ENCODE assay signal across 11 cellular contexts in genomic region chr21:41567237-41567636, GRCh38. TPM values are rescaled to one million over a fixed set of nuclear protein-coding genes. Genes with fewer than 3 reads are reported as not detected.
"Had no signal": no experiment of that assay in that cellular context is flagged by ENCODE, and none has a peak within 500 bp of the region (broad histone marks: within the 10 kb centered on the region; RNA-seq: fewer than 3 reads in every experiment).

No MANE protein-coding gene starts in this region.

RNA-seq across cellular contexts. Expression of gene TMPRSS2, which starts 59.3 kb away (rescaled TPM):
- total RNA-seq: activated CD4-positive, alpha-beta memory T cell treated with anti-CD3 and anti-CD28 coated beads, Interleukin-2, amount 10 ng/mL, durations not matched to agents 7 days and 5 days; activated CD4-positive, alpha-beta T cell treated with anti-CD3 and anti-CD28 coated beads for 36 hours; activated CD4-positive, alpha-beta T cell treated with anti-CD3 and anti-CD28 coated beads, Interleukin-2, amount 10 ng/mL, durations not matched to agents 7 days and 5 days; activated CD8-positive, alpha-beta memory T cell treated with anti-CD3 and anti-CD28 coated beads, Interleukin-2, amount 10 ng/mL, durations not matched to agents 7 days and 5 days; activated CD8-positive, alpha-beta T cell treated with anti-CD3 and anti-CD28 coated beads, Interleukin-2, amount 10 ng/mL, durations not matched to agents 7 days and 5 days; activated naive CD4-positive, alpha-beta T cell treated with anti-CD3 and anti-CD28 coated beads for 36 hours; activated naive CD8-positive, alpha-beta T cell treated with anti-CD3 and anti-CD28 coated beads, Interleukin-2, amount 10 ng/mL, durations not matched to agents 7 days and 5 days; activated T-helper 1 cell treated with anti-CD3 and anti-CD28 coated beads, Interleukin-12 subunit alpha, Interleukin-12 subunit beta, Interleukin-2, Interleukin-4 antibody, amounts not matched to agents 30 ng/mL and 10 ng/mL and 1 ng/mL, durations not matched to agents 14 hours and 24 hours and 36 hours; activated T-helper 17 cell treated with anti-CD3 and anti-CD28 coated beads, Interleukin-2, amount 50 U/mL, for 72 hours; ascending aorta; cardiac muscle cell had no signal
- polyA plus RNA-seq: cardiac muscle cell had no signal
